In genomic region chr10:84626688-84627087, GRCh38 we compare ENCODE assay signal across 31 cellular contexts.
"Had no signal": no experiment of that assay in that cellular context is flagged by ENCODE, and none has a peak within 500 bp of the region (broad histone marks: within the 10 kb centered on the region; RNA-seq: fewer than 3 reads in every experiment).

No MANE protein-coding gene starts in this region.

- H3K27ac Mint-ChIP-seq: activated B cell treated with CpG ODN at 0.5 μM for 24 hours; activated CD4-positive, alpha-beta memory T cell treated with anti-CD3 and anti-CD28 coated beads, Interleukin-2, amount 10 ng/mL, durations not matched to agents 7 days and 5 days; activated CD8-positive, alpha-beta memory T cell treated with anti-CD3 and anti-CD28 coated beads, Interleukin-2, amount 10 ng/mL, durations not matched to agents 7 days and 5 days; activated naive CD4-positive, alpha-beta T cell treated with anti-CD3 and anti-CD28 coated beads, Interleukin-2, amount 10 ng/mL, durations not matched to agents 7 days and 5 days; activated naive CD8-positive, alpha-beta T cell; activated naive CD8-positive, alpha-beta T cell treated with anti-CD3 and anti-CD28 coated beads, Interleukin-2, amount 50 U/mL, for 24 hours; brain had no signal

- H3K4me1 ChIP-seq: SJCRH30 had no signal

- H3K4me3 ChIP-seq: K562, SJCRH30, SK-N-MC had no signal

- H3K36me3 ChIP-seq: SJCRH30 had no signal

- H3K4me1 Mint-ChIP-seq: activated B cell treated with CpG ODN at 0.5 μM for 24 hours; activated CD4-positive, alpha-beta memory T cell treated with anti-CD3 and anti-CD28 coated beads, Interleukin-2, amount 10 ng/mL, durations not matched to agents 7 days and 5 days; activated CD8-positive, alpha-beta memory T cell treated with anti-CD3 and anti-CD28 coated beads, Interleukin-2, amount 10 ng/mL, durations not matched to agents 7 days and 5 days; activated naive CD4-positive, alpha-beta T cell treated with anti-CD3 and anti-CD28 coated beads, Interleukin-2, amount 10 ng/mL, durations not matched to agents 7 days and 5 days; activated naive CD8-positive, alpha-beta T cell treated with anti-CD3 and anti-CD28 coated beads, Interleukin-2, amount 50 U/mL, for 24 hours; brain had no signal

- DNase-seq: activated B cell treated with CpG ODN at 0.5 μM for 24 hours; activated CD4-positive, alpha-beta memory T cell treated with anti-CD3 and anti-CD28 coated beads, Interleukin-2, amount 10 ng/mL, durations not matched to agents 7 days and 5 days; activated CD4-positive, alpha-beta T cell treated with anti-CD3 and anti-CD28 coated beads for 4 hours; activated CD4-positive, CD25-positive, alpha-beta regulatory T cell treated with anti-CD3 and anti-CD28 coated beads, Interleukin-2, amount 50 U/mL, for 72 hours; activated CD8-positive, alpha-beta memory T cell treated with anti-CD3 and anti-CD28 coated beads for 24 hours; activated CD8-positive, alpha-beta memory T cell treated with anti-CD3 and anti-CD28 coated beads, Interleukin-2, amount 10 ng/mL, durations not matched to agents 7 days and 5 days; activated CD8-positive, alpha-beta memory T cell treated with anti-CD3 and anti-CD28 coated beads, Interleukin-2, amount 50 U/mL, for 48 hours; activated effector memory CD4-positive, alpha-beta T cell treated with Interleukin-2 at 50 U/mL for 16 hours; activated naive CD4-positive, alpha-beta T cell treated with anti-CD3 and anti-CD28 coated beads, Interleukin-2, amount 10 ng/mL, durations not matched to agents 7 days and 5 days; activated naive CD8-positive, alpha-beta T cell treated with anti-CD3 and anti-CD28 coated beads, Interleukin-2, amount 50 U/mL, for 24 hours; activated T-cell treated with anti-CD3 and anti-CD28 coated beads, Interleukin-2, amount 50 U/mL, for 48 hours; anterior cingulate cortex; central memory CD4-positive, alpha-beta T cell; NCI-H1092 treated with DMSO at 0.1 percent for 48 hours; NCI-H1417; NCI-H146; NCI-H187; NCI-H2029 treated with DMSO at 0.1 percent for 48 hours; NCI-H2107; NCI-H2171; NCI-H510A; NCI-H526; NCI-H774; SHP77; SJCRH30; T1000 had no signal

- H3K4me3 Mint-ChIP-seq: activated B cell treated with CpG ODN at 0.5 μM for 24 hours; activated CD4-positive, alpha-beta memory T cell treated with anti-CD3 and anti-CD28 coated beads, Interleukin-2, amount 10 ng/mL, durations not matched to agents 7 days and 5 days; activated CD8-positive, alpha-beta memory T cell treated with anti-CD3 and anti-CD28 coated beads, Interleukin-2, amount 10 ng/mL, durations not matched to agents 7 days and 5 days; activated naive CD4-positive, alpha-beta T cell treated with anti-CD3 and anti-CD28 coated beads, Interleukin-2, amount 10 ng/mL, durations not matched to agents 7 days and 5 days; activated naive CD8-positive, alpha-beta T cell; activated naive CD8-positive, alpha-beta T cell treated with anti-CD3 and anti-CD28 coated beads, Interleukin-2, amount 50 U/mL, for 24 hours; brain had no signal

- H3K9me3 Mint-ChIP-seq: activated B cell treated with CpG ODN at 0.5 μM for 24 hours; activated CD4-positive, alpha-beta memory T cell treated with anti-CD3 and anti-CD28 coated beads, Interleukin-2, amount 10 ng/mL, durations not matched to agents 7 days and 5 days; activated naive CD4-positive, alpha-beta T cell treated with anti-CD3 and anti-CD28 coated beads, Interleukin-2, amount 10 ng/mL, durations not matched to agents 7 days and 5 days; activated naive CD8-positive, alpha-beta T cell treated with anti-CD3 and anti-CD28 coated beads, Interleukin-2, amount 50 U/mL, for 24 hours; brain had no signal

- H3K27me3 Mint-ChIP-seq: activated CD8-positive, alpha-beta memory T cell treated with anti-CD3 and anti-CD28 coated beads, Interleukin-2, amount 10 ng/mL, durations not matched to agents 7 days and 5 days; activated naive CD4-positive, alpha-beta T cell treated with anti-CD3 and anti-CD28 coated beads, Interleukin-2, amount 10 ng/mL, durations not matched to agents 7 days and 5 days; activated naive CD8-positive, alpha-beta T cell treated with anti-CD3 and anti-CD28 coated beads, Interleukin-2, amount 50 U/mL, for 24 hours had no signal

- H3K9me3 ChIP-seq: SJCRH30 had no signal

- H3K27me3 ChIP-seq: SJCRH30 had no signal

- H3K36me3 Mint-ChIP-seq: activated CD8-positive, alpha-beta memory T cell treated with anti-CD3 and anti-CD28 coated beads, Interleukin-2, amount 10 ng/mL, durations not matched to agents 7 days and 5 days; activated naive CD4-positive, alpha-beta T cell treated with anti-CD3 and anti-CD28 coated beads, Interleukin-2, amount 10 ng/mL, durations not matched to agents 7 days and 5 days; activated naive CD8-positive, alpha-beta T cell; brain had no signal

- ATAC-seq: activated CD8-positive, alpha-beta memory T cell treated with anti-CD3 and anti-CD28 coated beads, Interleukin-2, amount 10 ng/mL, durations not matched to agents 7 days and 5 days; activated naive CD8-positive, alpha-beta T cell treated with anti-CD3 and anti-CD28 coated beads, Interleukin-2, amount 50 U/mL, for 24 hours; K562; Panc1 had no signal

- H3K27ac ChIP-seq: SJCRH30, SK-N-MC had no signal
